In genomic region chr11:59206635-59207034, GRCh38 we compare ENCODE assay signal across 8 cellular contexts. TPM values are rescaled to one million over a fixed set of nuclear protein-coding genes. Genes with fewer than 3 reads are reported as not detected.
A peak's percentile ranks its signal among the peaks of the same experiment; 100 is the strongest.
DNase-seq lines count a peak whose midpoint lies in the region; ATAC-seq and TF ChIP-seq lines count a peak whose summit lies in the region.
"Had no signal": no experiment of that assay in that cellular context is flagged by ENCODE, and none has a peak within 500 bp of the region (broad histone marks: within the 10 kb centered on the region; RNA-seq: fewer than 3 reads in every experiment).

No MANE protein-coding gene starts in this region.

- DNase-seq in DMS53 treated with DMSO at 0.1 percent for 48 hours (lab: John Stamatoyannopoulos, UW; ENCODE audit: unreplicated experiment): peak; percentile 6
- DNase-seq in HT1080 (ENCODE audit: low read depth): peak; percentile 30
- peak; percentile 34 for DNase-seq in SK-N-SH
- peak; percentile 9 for DNase-seq in glomerular visceral epithelial cell (ENCODE audit: extremely low spot score)
- DNase-seq in spleen: no peak

- 0 out of 2 replicates have a peak overlapping the region, but pooled peaks have one; percentile 56 for H2AFZ ChIP-seq in SK-N-SH (ENCODE audit: low read depth)

- TF ChIP-seq CTCF in SK-N-SH (IDR thresholded peaks at IDR 0.05) (peak; percentile 58), spleen (IDR thresholded peaks at IDR 0.05 in 8 of 11, conservative IDR thresholded peaks at IDR 0.05 in 3 of 11) (peak in 8 of 11 experiments; percentile 28 to 65 (median 60))

- no peak for TF ChIP-seq POLR2A in spleen (IDR thresholded peaks at IDR 0.05)

- H3K4me3 ChIP-seq in SK-N-SH (ENCODE audit: low read depth in 2 of 2, low read length in 1 of 2) (no peak overlapping the region), spleen (peak overlapping the region in 1 of 8 donors; percentile 69)

- H3K27me3 ChIP-seq in SK-N-SH (ENCODE audit: insufficient read depth): no peaks in the 10 kb centered on the region
- H3K27me3 ChIP-seq in spleen (replicated peaks in 1 of 7): no peaks in the 10 kb centered on the region

- H4K20me1 ChIP-seq in SK-N-SH (ENCODE audit: insufficient read depth): no peaks in the 10 kb centered on the region

- H3K4me1 ChIP-seq in SK-N-SH (ENCODE audit: control insufficient read depth in 1 of 2, insufficient read depth in 2 of 2, low read depth in 1 of 2, low read length in 1 of 2) (no peaks in the 10 kb centered on the region), spleen (peaks cover 15 to 75% (median 37%) of the 10 kb centered on the region in 6 donors)

- H3K36me3 ChIP-seq in SK-N-SH (replicated peaks in 1 of 2; ENCODE audit: control insufficient read depth in 1 of 2, insufficient read depth in 2 of 2, low read length in 1 of 2): no peaks in the 10 kb centered on the region
- peaks cover 0 to 50% (median 10%) of the 10 kb centered on the region in 6 donors for H3K36me3 ChIP-seq in spleen

- H3K4me2 ChIP-seq in SK-N-SH: no peak overlapping the region

- WGBS in SK-N-SH (ENCODE audit: low lambda C conversion rate): 18% methylated on average over 3 of the region's 4 CpGs
- WGBS in spleen, 5 donors: 60 to 66% (median 63%) methylated on average over 4 of the region's 4 CpGs

- CTCF ChIA-PET in SK-N-SH (lab: Yijun Ruan, JAX): interaction anchor here (0.6 to 3.3 kb wide), 9 partner anchors 8 to 77 kb away, joined by 3 to 27 read pairs (median 4); partner anchors contain the start of gene DTX4

- ATAC-seq in GM21786 (IDR thresholded peaks at IDR 0.05; ENCODE audit: unreplicated experiment): no peak
- ATAC-seq in HG02798 (IDR thresholded peaks at IDR 0.05; ENCODE audit: poor library complexity, unreplicated experiment): no peak

- TF ChIP-seq EP300 in SK-N-SH (IDR thresholded peaks at IDR 0.05; ENCODE audit: borderline replicate concordance in 1 of 2, low read depth in 1 of 2, low read length in 1 of 2): no peak

- H3F3A ChIP-seq in SK-N-SH (replicated peaks; ENCODE audit: insufficient read depth): no peaks in the 10 kb centered on the region

- no peak overlapping the region for H3K27ac ChIP-seq in SK-N-SH (ENCODE audit: low read depth in 2 of 2, low read length in 1 of 2)
- peak overlapping the region in 5 of 8 donors; percentile 51 to 92 (median 88) for H3K27ac ChIP-seq in spleen

- peak; percentile 34 for TF ChIP-seq RAD21 in SK-N-SH (IDR thresholded peaks at IDR 0.05; ENCODE audit: low read length)

- H3K9me3 ChIP-seq in SK-N-SH: no peaks in the 10 kb centered on the region
- H3K9me3 ChIP-seq in spleen: no peaks in the 10 kb centered on the region

- H3K9me2 ChIP-seq in SK-N-SH: no peaks in the 10 kb centered on the region

- POLR2A ChIA-PET in SK-N-SH (lab: Yijun Ruan, JAX): no interaction called here

- intact Hi-C loops in spleen (cut with DNase I; ENCODE audit: low total_unique reads): loop anchor here (5.0 to 10.0 kb wide), 2 partner anchors 34 to 78 kb away; partner anchors contain the start of gene DTX4

- no peak overlapping the region for H3K9ac ChIP-seq in SK-N-SH

- H3K79me2 ChIP-seq in SK-N-SH (ENCODE audit: insufficient read depth): no peaks in the 10 kb centered on the region

TF ChIP-seq in SK-N-SH, 30 proteins besides CTCF, POLR2A, EP300 and RAD21:
- TF ChIP-seq CHD2 (IDR thresholded peaks at IDR 0.05; ENCODE audit: low read length, partially characterized antibody): no peak
- TF ChIP-seq YY1 (IDR thresholded peaks at IDR 0.05; ENCODE audit: low read depth): no peak
- no peak for TF ChIP-seq RFX5 (IDR thresholded peaks at IDR 0.05; ENCODE audit: low read length)
- TF ChIP-seq TEAD4 (IDR thresholded peaks at IDR 0.05; ENCODE audit: borderline replicate concordance, insufficient read depth): no peak
- TF ChIP-seq NRF1 (IDR thresholded peaks at IDR 0.05; ENCODE audit: low read depth, low read length): no peak
- no peak for TF ChIP-seq IRF3 (IDR thresholded peaks at IDR 0.05; ENCODE audit: low read depth, low read length)
- peak; percentile 33 for TF ChIP-seq SMC3 (IDR thresholded peaks at IDR 0.05; ENCODE audit: low read depth, low read length)

RNA-seq across cellular contexts. Expression of gene MPEG1, which starts 6.1 kb away (rescaled TPM):
- total RNA-seq in HT1080 (2014; rRNA removed; shearing (Covaris generic)): not detected in 2 replicates
- not detected in 2 replicates for polyA plus RNA-seq in HT1080 (2015; cell fraction: cytosol; rRNA removed)
- not detected in 2 replicates for polyA plus RNA-seq in HT1080 (2015; cell fraction: nucleus; rRNA removed)
- polyA plus RNA-seq in SK-N-SH (2012; rRNA removed) (not detected in 2 replicates), spleen (10 to 100 TPM; 46.0 to 61.4 (median 58.6) TPM)
- polyA plus RNA-seq in SK-N-SH (2012; cell fraction: cytosol; rRNA removed): not detected in 2 replicates
- polyA plus RNA-seq in SK-N-SH (2012; cell fraction: nucleus; rRNA removed): not detected in 2 replicates
- total RNA-seq in spleen: 100 to 1,000 TPM; 195 to 410 (median 317) TPM
- total RNA-seq: pulmonary artery endothelial cell had no signal

RNA-seq across cellular contexts. Expression of gene DTX4, which starts 34.7 kb away (rescaled TPM):
- 1.2 and 2.8 TPM in 2 replicates for total RNA-seq in HT1080 (2014; rRNA removed; shearing (Covaris generic))
- polyA plus RNA-seq in HT1080 (2015; cell fraction: cytosol; rRNA removed): 0.67 and 1.3 TPM in 2 replicates
- polyA plus RNA-seq in HT1080 (2015; cell fraction: nucleus; rRNA removed): 1.00 and 1.4 TPM in 2 replicates
- 0.02 and 0.05 TPM in 2 replicates for polyA plus RNA-seq in SK-N-SH (2012; rRNA removed)
- polyA plus RNA-seq in SK-N-SH (2012; cell fraction: cytosol; rRNA removed): 0.04 and 0.08 TPM in 2 replicates
- 0.11 and 0.27 TPM in 2 replicates for polyA plus RNA-seq in SK-N-SH (2012; cell fraction: nucleus; rRNA removed)
- 10 to 100 TPM in 5 of 7 donors, 1 to 10 TPM in 2; 8.3 to 19.1 (median 14.4) TPM for total RNA-seq in spleen
- 1 to 10 TPM; 3.9 to 4.9 (median 4.0) TPM for polyA plus RNA-seq in spleen

Comparison
In these comparisons a context has a peak if more than half of its experiments do, and no peak if none do; other contexts are left out.
1. H3K27ac ChIP-seq: peak in spleen (5 of 8); none in SK-N-SH (0 of 2).
2. RNA of gene MPEG1, which starts 6.1 kb away (total RNA-seq): 195 to 410 TPM in spleen; not detected in HT1080; every median in the first group is over 100 times any median in the second.